Comparison of ENCODE assay signal across 11 cellular contexts in the genomic region with DNA sequence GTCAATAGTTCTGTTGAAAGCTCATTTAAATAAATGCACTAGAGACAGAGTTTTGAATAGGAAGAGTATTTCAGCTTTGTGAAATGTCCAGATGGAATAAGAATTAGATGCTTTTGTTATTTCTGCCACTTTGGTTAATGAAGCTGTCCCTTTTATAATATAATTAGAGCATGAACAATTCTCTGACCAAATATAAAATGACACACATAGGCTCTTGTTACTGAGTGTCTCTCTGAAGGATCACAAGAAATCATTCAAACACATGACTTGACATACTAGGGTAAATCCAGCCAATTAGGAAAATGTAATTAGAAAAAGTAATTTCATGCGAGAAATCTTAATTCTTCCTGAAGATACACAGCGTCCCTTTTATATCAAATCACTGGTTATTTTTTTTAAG.
"Had no signal": no experiment of that assay in that cellular context is flagged by ENCODE, and none has a peak within 500 bp of the region (broad histone marks: within the 10 kb centered on the region; RNA-seq: fewer than 3 reads in every experiment).

No MANE protein-coding gene starts in this region.

- H3K27ac ChIP-seq: GM23248, HL-60, KMS-11 had no signal

- H2AFZ ChIP-seq: GM23248 had no signal

- H3K36me3 Mint-ChIP-seq: IgD-negative memory B cell had no signal

- H3K36me3 ChIP-seq: HAP-1 had no signal

- H3K27ac Mint-ChIP-seq: HFFc6, IgD-negative memory B cell had no signal

- H3K4me3 ChIP-seq: GM23248, HAP-1 had no signal

- H3K4me2 ChIP-seq: KMS-11 had no signal

- ATAC-seq: HCT116, HepG2 had no signal

- H3K9me3 Mint-ChIP-seq: HFFc6 had no signal

- H3K4me1 Mint-ChIP-seq: IgD-negative memory B cell had no signal

- DNase-seq: GM23248, GOT3, H7, HFFc6, KBM-7 had no signal

- H3K4me1 ChIP-seq: HAP-1 had no signal

- H3K9me3 ChIP-seq: HAP-1 had no signal

- H3K9ac ChIP-seq: GM23248, KMS-11 had no signal

- H3K4me3 Mint-ChIP-seq: HFFc6, IgD-negative memory B cell had no signal
